Comparison of ENCODE assay signal across 8 cellular contexts in the genomic region with DNA sequence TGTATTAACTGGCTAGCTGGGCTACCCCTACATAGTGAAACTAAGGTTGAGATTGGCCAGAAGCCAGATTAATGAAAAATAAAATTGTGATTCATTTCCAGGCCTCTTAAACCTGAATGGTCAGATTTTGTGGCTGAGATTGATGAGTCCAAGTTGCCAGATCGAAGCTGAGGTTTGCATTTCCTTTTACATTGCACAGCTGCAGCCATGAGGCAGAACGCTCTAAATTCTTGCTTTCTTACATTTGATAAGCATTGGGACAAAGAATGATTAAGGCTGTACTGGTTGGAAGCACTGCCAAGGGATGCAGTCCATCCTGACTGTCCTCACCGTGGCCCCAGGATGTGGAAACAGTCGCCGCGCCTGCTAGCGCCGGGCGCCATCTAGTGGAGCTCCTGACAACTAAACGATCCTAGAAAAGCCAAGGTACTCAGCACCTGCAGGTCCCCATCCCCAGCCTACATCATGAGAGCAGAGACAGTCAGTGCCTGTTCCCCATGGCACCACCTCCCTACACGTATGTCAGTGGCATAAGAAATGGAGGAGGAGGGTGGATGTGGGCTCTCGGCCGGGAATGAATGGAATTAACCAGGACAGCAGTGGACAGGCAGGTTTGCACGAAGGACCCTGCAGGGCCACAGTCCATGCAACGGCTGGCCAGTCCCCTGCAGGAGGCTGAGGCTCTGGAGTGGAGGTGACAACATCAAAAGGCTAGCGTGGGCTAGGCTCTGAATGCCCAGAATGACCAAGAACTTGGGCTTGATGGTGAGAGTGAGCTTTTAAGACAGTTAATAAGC. TPM values are rescaled to one million over a fixed set of nuclear protein-coding genes. Genes with fewer than 3 reads are reported as not detected.
A peak's percentile ranks its signal among the peaks of the same experiment; 100 is the strongest.
DNase-seq lines count a peak whose midpoint lies in the region; ATAC-seq and TF ChIP-seq lines count a peak whose summit lies in the region.

No MANE protein-coding gene starts in this region.

- H3K9me3 ChIP-seq in HAP-1, result no peaks in the 10 kb centered on the region
- H3K9me3 ChIP-seq in lower lobe of right lung, result peaks cover 5% of the 10 kb centered on the region

- no peaks in the 10 kb centered on the region for H3K4me1 ChIP-seq in HAP-1
- H3K4me1 ChIP-seq in lower lobe of right lung, result peaks cover 13% of the 10 kb centered on the region

- peak; percentile 83 to 90 for ATAC-seq in lower lobe of right lung
- no peak for ATAC-seq in HG02642 (IDR thresholded peaks at IDR 0.05; ENCODE audit: poor library complexity, unreplicated experiment)

- TF ChIP-seq CTCF in BJ (IDR thresholded peaks at IDR 0.05; ENCODE audit: insufficient read depth, low read depth, low read length) (peak; percentile 91), choroid plexus epithelial cell (conservative IDR thresholded peaks at IDR 0.05; ENCODE audit: low read depth, low read length) (peak; percentile 95), lower lobe of right lung (IDR thresholded peaks at IDR 0.05) (peak; percentile 82)

- H3K27ac ChIP-seq in lower lobe of right lung, result no peak overlapping the region

- POLR2A ChIA-PET in BJ (lab: Charles Lee), result interaction anchor here (0.6 kb wide), 1 partner anchor 11 kb away, joined by 3 read pairs; no protein-coding TSS in a partner anchor

- H3K27me3 ChIP-seq in BJ (ENCODE audit: control insufficient read depth, insufficient read depth, low read length) (no peaks in the 10 kb centered on the region), HAP-1 (ENCODE audit: low read depth) (no peaks in the 10 kb centered on the region), lower lobe of right lung (ENCODE audit: low read depth) (no peaks in the 10 kb centered on the region)

- CTCF ChIA-PET in BJ (lab: Yijun Ruan, JAX), result interaction anchor here (0.6 to 7.7 kb wide), 40 partner anchors 9 to 468 kb away, joined by 3 to 74 read pairs (median 4); no protein-coding TSS in a partner anchor

- DNase-seq in BJ (ENCODE audit: low read depth), result no peak
- peak; percentile 55 to 82 for DNase-seq in HAP-1 (ENCODE audit: low spot score in 2 of 2)
- peak; percentile 33 for DNase-seq in NCI-H446 treated with DMSO at 0.1 percent for 48 hours (lab: John Stamatoyannopoulos, UW)
- DNase-seq in activated CD4-positive, alpha-beta T cell treated with anti-CD3 and anti-CD28 coated beads for 48 hours, result peak; percentile 75
- peak; percentile 93 for DNase-seq in choroid plexus epithelial cell (ENCODE audit: low read depth)
- DNase-seq in lower lobe of right lung, result peak; percentile 82
- peak; percentile 26 to 61 (median 36) for DNase-seq in stimulated activated CD4-positive, alpha-beta T cell treated with anti-CD3 and anti-CD28 coated beads, TNF-alpha, amount 100 ng/mL, for 24 hours (ENCODE audit: low read depth in 3 of 3)

- H3K36me3 ChIP-seq in BJ (ENCODE audit: control insufficient read depth, insufficient read depth, low read length), result peaks cover 35% of the 10 kb centered on the region
- H3K36me3 ChIP-seq in HAP-1 (replicated peaks), result peaks cover 11% of the 10 kb centered on the region
- H3K36me3 ChIP-seq in lower lobe of right lung, result peaks cover 81% of the 10 kb centered on the region

- intact Hi-C loops in lower lobe of right lung (cut with DNase I), result no loop called here

- in situ Hi-C loops in HAP-1 (cut with MboI; ENCODE audit: low sequenced_read_pairs), result loop anchor here (5.0 to 10.0 kb wide), 4 partner anchors 320 to 738 kb away; a partner anchor contains a TSS

- H3K4me3 ChIP-seq in BJ (ENCODE audit: low read depth, low read length), result no peak overlapping the region
- no peak overlapping the region for H3K4me3 ChIP-seq in HAP-1
- no peak overlapping the region for H3K4me3 ChIP-seq in choroid plexus epithelial cell (ENCODE audit: low read depth, low read length)
- H3K4me3 ChIP-seq in lower lobe of right lung, result no peak overlapping the region

RNA-seq across cellular contexts. Expression of a gene that starts 19.0 kb away (rescaled TPM):
- 24.0 and 25.1 TPM in 2 replicates for polyA plus RNA-seq in BJ (2011; rRNA removed)
- 30.2 and 34.9 TPM in 2 replicates for polyA minus RNA-seq in BJ (2011; rRNA and poly(A)+ RNA removed)
- total RNA-seq in lower lobe of right lung, result 50.9 TPM
